1 cellular context compared by ENCODE assay signal in the genomic region with DNA sequence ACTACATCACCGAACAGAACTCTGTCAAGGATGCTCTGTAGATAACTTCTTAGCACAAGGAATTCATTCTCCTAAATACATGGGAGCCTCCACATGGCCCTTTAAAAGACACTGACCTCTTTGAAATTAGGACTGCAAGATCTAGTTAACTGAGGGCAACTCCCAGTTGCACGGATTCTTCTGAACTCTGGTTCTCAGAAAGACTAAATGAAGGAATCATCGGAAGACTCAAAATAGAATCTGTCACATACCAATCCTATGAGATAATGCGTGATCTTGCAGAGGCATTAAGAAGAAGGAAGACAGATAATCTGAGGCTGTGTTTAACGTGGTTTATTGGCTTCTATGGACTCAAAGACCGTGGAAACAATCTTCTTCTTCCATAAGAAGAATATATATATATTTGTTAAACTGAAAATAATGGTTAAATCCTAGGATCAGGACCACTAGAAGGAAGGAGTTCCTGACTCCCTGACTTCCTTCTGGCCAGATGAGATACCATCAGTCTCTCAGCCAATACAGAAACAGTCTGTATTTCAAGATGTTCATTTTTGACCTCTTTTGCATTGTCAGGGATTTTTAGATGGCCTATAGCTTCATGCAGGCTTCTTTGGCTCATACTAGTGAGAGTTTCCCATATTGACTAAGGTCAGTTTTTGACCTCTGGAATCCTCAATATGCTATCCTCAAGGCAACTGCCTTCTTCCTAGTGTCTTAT.
A peak's percentile ranks its signal among the peaks of the same experiment; 100 is the strongest.
TF ChIP-seq lines count a peak whose summit lies in the region.

No MANE protein-coding gene starts in this region.

TF ChIP-seq in K562, 482 proteins besides CTCF, POLR2A, EP300 and RAD21 (continued from another document):
- TF ChIP-seq EP400 (IDR thresholded peaks at IDR 0.05), result 0 out of 2 replicates have a peak, but pooled peaks have one; percentile 33
- TF ChIP-seq, protein P1, sequence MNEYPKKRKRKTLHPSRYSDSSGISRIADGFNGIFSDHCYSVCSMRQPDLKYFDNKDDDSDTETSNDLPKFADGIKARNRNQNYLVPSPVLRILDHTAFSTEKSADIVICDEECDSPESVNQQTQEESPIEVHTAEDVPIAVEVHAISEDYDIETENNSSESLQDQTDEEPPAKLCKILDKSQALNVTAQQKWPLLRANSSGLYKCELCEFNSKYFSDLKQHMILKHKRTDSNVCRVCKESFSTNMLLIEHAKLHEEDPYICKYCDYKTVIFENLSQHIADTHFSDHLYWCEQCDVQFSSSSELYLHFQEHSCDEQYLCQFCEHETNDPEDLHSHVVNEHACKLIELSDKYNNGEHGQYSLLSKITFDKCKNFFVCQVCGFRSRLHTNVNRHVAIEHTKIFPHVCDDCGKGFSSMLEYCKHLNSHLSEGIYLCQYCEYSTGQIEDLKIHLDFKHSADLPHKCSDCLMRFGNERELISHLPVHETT (CRISPR knock-in tag; conservative IDR thresholded peaks at IDR 0.05 in 1 of 2, IDR thresholded peaks at IDR 0.05 in 1 of 2), result no peak
- no peak for TF ChIP-seq ZNF212 (CRISPR knock-in tag; IDR thresholded peaks at IDR 0.05)
- TF ChIP-seq, protein P2, sequence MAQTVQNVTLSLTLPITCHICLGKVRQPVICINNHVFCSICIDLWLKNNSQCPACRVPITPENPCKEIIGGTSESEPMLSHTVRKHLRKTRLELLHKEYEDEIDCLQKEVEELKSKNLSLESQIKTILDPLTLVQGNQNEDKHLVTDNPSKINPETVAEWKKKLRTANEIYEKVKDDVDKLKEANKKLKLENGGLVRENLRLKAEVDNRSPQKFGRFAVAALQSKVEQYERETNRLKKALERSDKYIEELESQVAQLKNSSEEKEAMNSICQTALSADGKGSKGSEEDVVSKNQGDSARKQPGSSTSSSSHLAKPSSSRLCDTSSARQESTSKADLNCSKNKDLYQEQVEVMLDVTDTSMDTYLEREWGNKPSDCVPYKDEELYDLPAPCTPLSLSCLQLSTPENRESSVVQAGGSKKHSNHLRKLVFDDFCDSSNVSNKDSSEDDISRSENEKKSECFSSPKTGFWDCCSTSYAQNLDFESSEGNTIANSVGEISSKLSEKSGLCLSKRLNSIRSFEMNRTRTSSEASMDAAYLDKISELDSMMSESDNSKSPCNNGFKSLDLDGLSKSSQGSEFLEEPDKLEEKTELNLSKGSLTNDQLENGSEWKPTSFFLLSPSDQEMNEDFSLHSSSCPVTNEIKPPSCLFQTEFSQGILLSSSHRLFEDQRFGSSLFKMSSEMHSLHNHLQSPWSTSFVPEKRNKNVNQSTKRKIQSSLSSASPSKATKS (CRISPR knock-in tag; IDR thresholded peaks at IDR 0.05), result no peak
- no peak for TF ChIP-seq NR2F6 (CRISPR knock-in tag; IDR thresholded peaks at IDR 0.05)
- peak; percentile 80 for TF ChIP-seq C11orf30 (IDR thresholded peaks at IDR 0.05; ENCODE audit: low read depth)
- no peak for TF ChIP-seq THRAP3 (IDR thresholded peaks at IDR 0.05; ENCODE audit: borderline replicate concordance)
- TF ChIP-seq TEAD4 (IDR thresholded peaks at IDR 0.05; ENCODE audit: low read length), result peak; percentile 66
- no peak for TF ChIP-seq TEAD4 (CRISPR knock-in tag; IDR thresholded peaks at IDR 0.05; ENCODE audit: borderline replicate concordance)
- peak; percentile 47; the same call in 1 of the 2 replicates for TF ChIP-seq ZNF24 (IDR thresholded peaks at IDR 0.05)
- TF ChIP-seq NUFIP1 (IDR thresholded peaks at IDR 0.05; ENCODE audit: partially characterized antibody), result no peak
- no peak for TF ChIP-seq RNF2 (IDR thresholded peaks at IDR 0.05)
- peak; percentile 63 to 72 for TF ChIP-seq KDM1A (IDR thresholded peaks at IDR 0.05)
- TF ChIP-seq MEF2A (IDR thresholded peaks at IDR 0.05; ENCODE audit: control insufficient read depth, low read depth, low read length), result peak; percentile 75; the same call in 1 of the 2 replicates
- peak in 1 of 2 experiments; percentile 56; a peak in 2 of 4 replicates for TF ChIP-seq RCOR1 (IDR thresholded peaks at IDR 0.05; ENCODE audit: borderline replicate concordance in 1 of 2, low read depth in 2 of 2, low read length in 2 of 2)
- no peak for TF ChIP-seq SIN3B (IDR thresholded peaks at IDR 0.05; ENCODE audit: low read depth)
- no peak for TF ChIP-seq HDAC8 (tag; IDR thresholded peaks at IDR 0.05)
- peak; percentile 56; the same call in 1 of the 2 replicates for TF ChIP-seq CTBP1 (IDR thresholded peaks at IDR 0.05; ENCODE audit: borderline replicate concordance)
- TF ChIP-seq MEF2D (tag; conservative IDR thresholded peaks at IDR 0.05; ENCODE audit: low read depth), result peak; percentile 62
- TF ChIP-seq GATAD2B (IDR thresholded peaks at IDR 0.05; ENCODE audit: borderline replicate concordance), result no peak
- peak; percentile 77; the same call in 1 of the 2 replicates for TF ChIP-seq ATF3 (IDR thresholded peaks at IDR 0.05)
- no peak for TF ChIP-seq ATF3 (CRISPR knock-in tag; conservative IDR thresholded peaks at IDR 0.05)
- 0 out of 2 replicates have a peak, but pooled peaks have one; percentile 6 for TF ChIP-seq MAFF (IDR thresholded peaks at IDR 0.05; ENCODE audit: low read length)
- TF ChIP-seq SMARCA4 (IDR thresholded peaks at IDR 0.05), result 0 out of 2 replicates have a peak, but pooled peaks have one; percentile 19
- TF ChIP-seq JUND (IDR thresholded peaks at IDR 0.05; ENCODE audit: borderline replicate concordance, low read depth, low read length), result peak; percentile 89
- TF ChIP-seq JUND (tag; IDR thresholded peaks at IDR 0.05; ENCODE audit: borderline replicate concordance, low read depth, low read length), result peak; percentile 94; the same call in 2 of the 3 replicates
- TF ChIP-seq, protein P3, sequence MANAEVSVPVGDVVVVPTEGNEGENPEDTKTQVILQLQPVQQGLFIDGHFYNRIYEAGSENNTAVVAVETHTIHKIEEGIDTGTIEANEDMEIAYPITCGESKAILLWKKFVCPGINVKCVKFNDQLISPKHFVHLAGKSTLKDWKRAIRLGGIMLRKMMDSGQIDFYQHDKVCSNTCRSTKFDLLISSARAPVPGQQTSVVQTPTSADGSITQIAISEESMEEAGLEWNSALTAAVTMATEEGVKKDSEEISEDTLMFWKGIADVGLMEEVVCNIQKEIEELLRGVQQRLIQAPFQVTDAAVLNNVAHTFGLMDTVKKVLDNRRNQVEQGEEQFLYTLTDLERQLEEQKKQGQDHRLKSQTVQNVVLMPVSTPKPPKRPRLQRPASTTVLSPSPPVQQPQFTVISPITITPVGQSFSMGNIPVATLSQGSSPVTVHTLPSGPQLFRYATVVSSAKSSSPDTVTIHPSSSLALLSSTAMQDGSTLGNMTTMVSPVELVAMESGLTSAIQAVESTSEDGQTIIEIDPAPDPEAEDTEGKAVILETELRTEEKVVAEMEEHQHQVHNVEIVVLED (CRISPR knock-in tag; IDR thresholded peaks at IDR 0.05), result no peak
- no peak for TF ChIP-seq ZNF41 (CRISPR knock-in tag; conservative IDR thresholded peaks at IDR 0.05)
- TF ChIP-seq, protein P4, sequence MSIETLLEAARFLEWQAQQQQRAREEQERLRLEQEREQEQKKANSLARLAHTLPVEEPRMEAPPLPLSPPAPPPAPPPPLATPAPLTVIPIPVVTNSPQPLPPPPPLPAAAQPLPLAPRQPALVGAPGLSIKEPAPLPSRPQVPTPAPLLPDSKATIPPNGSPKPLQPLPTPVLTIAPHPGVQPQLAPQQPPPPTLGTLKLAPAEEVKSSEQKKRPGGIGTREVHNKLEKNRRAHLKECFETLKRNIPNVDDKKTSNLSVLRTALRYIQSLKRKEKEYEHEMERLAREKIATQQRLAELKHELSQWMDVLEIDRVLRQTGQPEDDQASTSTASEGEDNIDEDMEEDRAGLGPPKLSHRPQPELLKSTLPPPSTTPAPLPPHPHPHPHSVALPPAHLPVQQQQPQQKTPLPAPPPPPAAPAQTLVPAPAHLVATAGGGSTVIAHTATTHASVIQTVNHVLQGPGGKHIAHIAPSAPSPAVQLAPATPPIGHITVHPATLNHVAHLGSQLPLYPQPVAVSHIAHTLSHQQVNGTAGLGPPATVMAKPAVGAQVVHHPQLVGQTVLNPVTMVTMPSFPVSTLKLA (conservative IDR thresholded peaks at IDR 0.05), result peak in 1 of 2 experiments; percentile 25; a peak in 1 of 4 replicates
- TF ChIP-seq ZBTB7A (IDR thresholded peaks at IDR 0.05; ENCODE audit: borderline replicate concordance, control insufficient read depth, low read depth, low read length), result no peak
- TF ChIP-seq, protein P5, sequence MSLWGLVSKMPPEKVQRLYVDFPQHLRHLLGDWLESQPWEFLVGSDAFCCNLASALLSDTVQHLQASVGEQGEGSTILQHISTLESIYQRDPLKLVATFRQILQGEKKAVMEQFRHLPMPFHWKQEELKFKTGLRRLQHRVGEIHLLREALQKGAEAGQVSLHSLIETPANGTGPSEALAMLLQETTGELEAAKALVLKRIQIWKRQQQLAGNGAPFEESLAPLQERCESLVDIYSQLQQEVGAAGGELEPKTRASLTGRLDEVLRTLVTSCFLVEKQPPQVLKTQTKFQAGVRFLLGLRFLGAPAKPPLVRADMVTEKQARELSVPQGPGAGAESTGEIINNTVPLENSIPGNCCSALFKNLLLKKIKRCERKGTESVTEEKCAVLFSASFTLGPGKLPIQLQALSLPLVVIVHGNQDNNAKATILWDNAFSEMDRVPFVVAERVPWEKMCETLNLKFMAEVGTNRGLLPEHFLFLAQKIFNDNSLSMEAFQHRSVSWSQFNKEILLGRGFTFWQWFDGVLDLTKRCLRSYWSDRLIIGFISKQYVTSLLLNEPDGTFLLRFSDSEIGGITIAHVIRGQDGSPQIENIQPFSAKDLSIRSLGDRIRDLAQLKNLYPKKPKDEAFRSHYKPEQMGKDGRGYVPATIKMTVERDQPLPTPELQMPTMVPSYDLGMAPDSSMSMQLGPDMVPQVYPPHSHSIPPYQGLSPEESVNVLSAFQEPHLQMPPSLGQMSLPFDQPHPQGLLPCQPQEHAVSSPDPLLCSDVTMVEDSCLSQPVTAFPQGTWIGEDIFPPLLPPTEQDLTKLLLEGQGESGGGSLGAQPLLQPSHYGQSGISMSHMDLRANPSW (CRISPR knock-in tag; IDR thresholded peaks at IDR 0.05), result no peak
- peak; percentile 34; the same call in 1 of the 2 replicates for TF ChIP-seq FOSL1 (tag; conservative IDR thresholded peaks at IDR 0.05)
- TF ChIP-seq ATF7 (IDR thresholded peaks at IDR 0.05), result peak; percentile 91
- peak; percentile 48; the same call in 1 of the 2 replicates for TF ChIP-seq MAFK (IDR thresholded peaks at IDR 0.05; ENCODE audit: low read length)
- TF ChIP-seq DPF2 (IDR thresholded peaks at IDR 0.05), result peak; percentile 48; the same call in 1 of the 2 replicates
- TF ChIP-seq ARID1B (IDR thresholded peaks at IDR 0.05), result peak; percentile 50; the same call in 1 of the 2 replicates
- TF ChIP-seq USF2 (CRISPR knock-in tag; IDR thresholded peaks at IDR 0.05), result no peak
- TF ChIP-seq JUN (IDR thresholded peaks at IDR 0.05; ENCODE audit: borderline replicate concordance, low read depth, low read length), result peak; percentile 70; the same call in 1 of the 2 replicates
- TF ChIP-seq JUN (CRISPR knock-in tag; IDR thresholded peaks at IDR 0.05; ENCODE audit: borderline replicate concordance), result no peak
- no peak for TF ChIP-seq U2AF2 (optimal IDR thresholded peaks at IDR 0.05; ENCODE audit: low read depth, low read length)
- no peak for TF ChIP-seq ADNP (tag; IDR thresholded peaks at IDR 0.05)
- peak; percentile 30 for TF ChIP-seq TAF9B (IDR thresholded peaks at IDR 0.05; ENCODE audit: partially characterized antibody)
- peak; percentile 28; the same call in 1 of the 2 replicates for TF ChIP-seq MAFG (tag; conservative IDR thresholded peaks at IDR 0.05)
- peak; percentile 79 for TF ChIP-seq ZNF316 (IDR thresholded peaks at IDR 0.05)
- no peak for TF ChIP-seq RBFOX2 (IDR thresholded peaks at IDR 0.05; ENCODE audit: low read depth, low read length)
- TF ChIP-seq CC2D1A (IDR thresholded peaks at IDR 0.05), result peak; percentile 65; the same call in 1 of the 2 replicates
- TF ChIP-seq TCF3 (CRISPR knock-in tag; IDR thresholded peaks at IDR 0.05), result 0 out of 2 replicates have a peak, but pooled peaks have one; percentile 31
- no peak for TF ChIP-seq CHD2 (IDR thresholded peaks at IDR 0.05; ENCODE audit: low read depth, low read length)
